8 cellular contexts compared by ENCODE assay signal in genomic region chr16:58026139-58026704, GRCh38. TPM values are rescaled to one million over a fixed set of nuclear protein-coding genes. Genes with fewer than 3 reads are reported as not detected.
DNase-seq lines count a peak whose midpoint lies in the region; ATAC-seq and TF ChIP-seq lines count a peak whose summit lies in the region.

No MANE protein-coding gene starts in this region.

- H3K9me3 ChIP-seq in A673 (ENCODE audit: low read depth, low read length, poor library complexity, severe bottlenecking) (no peaks in the 10 kb centered on the region), MM.1S (replicated peaks; ENCODE audit: insufficient read depth, low read length) (no peaks in the 10 kb centered on the region), skeletal muscle satellite cell (replicated peaks; ENCODE audit: low read length) (no peaks in the 10 kb centered on the region)

- peak; percentile 30 for ATAC-seq in GM18498 (IDR thresholded peaks at IDR 0.05; ENCODE audit: unreplicated experiment)

- POLR2A ChIA-PET in A673 (lab: Charles Lee; ENCODE audit: low non-redundant PET) = interaction anchor here (0.6 kb wide), 1 partner anchor 111 kb away, joined by 3 read pairs; no protein-coding TSS in a partner anchor

- peak overlapping the region; percentile 70 for H3K4me3 ChIP-seq in A673 (ENCODE audit: low read depth, low read length, poor library complexity, severe bottlenecking)
- peak overlapping the region; percentile 87 for H3K4me3 ChIP-seq in MM.1S (ENCODE audit: low read length)
- peak overlapping the region; percentile 48 for H3K4me3 ChIP-seq in astrocyte of the cerebellum (ENCODE audit: low read depth, low read length)
- H3K4me3 ChIP-seq in iPS-11a (ENCODE audit: low read depth, low read length) = peak overlapping the region; percentile 71
- peak overlapping the region; percentile 76 for H3K4me3 ChIP-seq in skeletal muscle satellite cell (ENCODE audit: low read length)

- peak overlapping the region; percentile 98 for H2AFZ ChIP-seq in MM.1S (ENCODE audit: low read length)

- DNase-seq in A673 (ENCODE audit: low spot score) (peak; percentile 47), MM.1S (no peak), astrocyte of the cerebellum (ENCODE audit: low read depth) (no peak), NCI-H345 (lab: John Stamatoyannopoulos, UW) (no peak), NCI-H128 (lab: John Stamatoyannopoulos, UW; ENCODE audit: unreplicated experiment) (no peak)

- intact Hi-C loops in A673 (cut with micrococcal nuclease; ENCODE audit: unreplicated experiment) = no loop called here

- H3K9ac ChIP-seq in MM.1S (ENCODE audit: low read length) = no peak overlapping the region; the same call in 1 of the 2 replicates
- peak overlapping the region; percentile 32 for H3K9ac ChIP-seq in skeletal muscle satellite cell (ENCODE audit: low read depth, low read length)

- TF ChIP-seq CTCF in A673 (conservative IDR thresholded peaks at IDR 0.05; ENCODE audit: low read depth, low read length) = no peak
- no peak for TF ChIP-seq CTCF in MM.1S (IDR thresholded peaks at IDR 0.05; ENCODE audit: low read length)
- TF ChIP-seq CTCF in astrocyte of the cerebellum (IDR thresholded peaks at IDR 0.05; ENCODE audit: low read depth, low read length, missing control alignments) = no peak

- H3K27ac ChIP-seq in A673 (ENCODE audit: low read depth, low read length, poor library complexity, severe bottlenecking) = no peak overlapping the region
- H3K27ac ChIP-seq in MM.1S (ENCODE audit: low read length) = no peak overlapping the region

- H3K4me1 ChIP-seq in A673 (ENCODE audit: insufficient read depth, low read length, poor library complexity, severe bottlenecking) = peaks cover 27% of the 10 kb centered on the region
- no peaks in the 10 kb centered on the region; the same call in 1 of the 2 replicates for H3K4me1 ChIP-seq in MM.1S (ENCODE audit: low read length)
- peaks cover 43% of the 10 kb centered on the region for H3K4me1 ChIP-seq in skeletal muscle satellite cell (ENCODE audit: control insufficient read depth, insufficient read depth, low read length)

- no peaks in the 10 kb centered on the region for H3K79me2 ChIP-seq in MM.1S (ENCODE audit: low read length)

- H4K20me1 ChIP-seq in MM.1S (ENCODE audit: insufficient read depth, low read length) = no peaks in the 10 kb centered on the region

- in situ Hi-C loops in astrocyte of the cerebellum (cut with HindIII; ENCODE audit: low sequenced_read_pairs) = no loop called here

- no peaks in the 10 kb centered on the region for H3K27me3 ChIP-seq in A673 (replicated peaks; ENCODE audit: insufficient read depth, low read depth, low read length, poor library complexity)
- peaks cover 18% of the 10 kb centered on the region for H3K27me3 ChIP-seq in MM.1S (replicated peaks; ENCODE audit: insufficient read depth, low read length)
- peaks cover 29% of the 10 kb centered on the region for H3K27me3 ChIP-seq in skeletal muscle satellite cell (ENCODE audit: control insufficient read depth, insufficient read depth, low read length)

- no peaks in the 10 kb centered on the region for H3K36me3 ChIP-seq in A673 (ENCODE audit: insufficient read depth, low read length, poor library complexity, severe bottlenecking)
- no peaks in the 10 kb centered on the region for H3K36me3 ChIP-seq in MM.1S (replicated peaks; ENCODE audit: insufficient read depth, low read length)
- no peaks in the 10 kb centered on the region for H3K36me3 ChIP-seq in skeletal muscle satellite cell (ENCODE audit: insufficient read depth, low read length)

- H3K4me2 ChIP-seq in MM.1S (ENCODE audit: low read depth, low read length) = peak overlapping the region; percentile 99
- peak overlapping the region; percentile 84 for H3K4me2 ChIP-seq in skeletal muscle satellite cell (ENCODE audit: low read length)

- BruUV-seq in A673 (replicated peaks; lab: Mats Ljungman, UMichigan) = no TSS peak

- CTCF ChIA-PET in A673 (lab: Charles Lee) = interaction anchor here (0.5 to 1.2 kb wide), 2 partner anchors 93 to 273 kb away, joined by 3 read pairs; no protein-coding TSS in a partner anchor

- H3F3A ChIP-seq in MM.1S (ENCODE audit: insufficient read depth, low read length) = no peaks in the 10 kb centered on the region

- H3K9me2 ChIP-seq in MM.1S (replicated peaks; ENCODE audit: insufficient read depth, low read length) = no peaks in the 10 kb centered on the region

RNA-seq across cellular contexts. Expression of gene MMP15, which starts 0.7 kb away (rescaled TPM):
- 4.5 and 7.0 TPM in 2 replicates for total RNA-seq in A673 (2021)
- total RNA-seq in skeletal muscle satellite cell (2012; rRNA removed) = 3.3 and 4.3 TPM in 2 replicates

RNA-seq across cellular contexts. Expression of gene USB1, which starts 25.0 kb away (rescaled TPM):
- total RNA-seq in A673 (2021) = 99.5 and 106 TPM in 2 replicates
- 31.7 and 37.0 TPM in 2 replicates for total RNA-seq in skeletal muscle satellite cell (2012; rRNA removed)

RNA-seq across cellular contexts. Expression of gene ZNF319, which starts 25.8 kb away (rescaled TPM):
- total RNA-seq in A673 (2021) = 11.7 and 12.9 TPM in 2 replicates
- total RNA-seq in skeletal muscle satellite cell (2012; rRNA removed) = 2.8 and 5.2 TPM in 2 replicates

RNA-seq across cellular contexts. Expression of gene CNGB1, which starts 55.3 kb away (rescaled TPM):
- not detected in 2 replicates for total RNA-seq in A673 (2021)
- not detected in 2 replicates for total RNA-seq in skeletal muscle satellite cell (2012; rRNA removed)
